Comparison of ENCODE assay signal across 8 cellular contexts in the genomic region with DNA sequence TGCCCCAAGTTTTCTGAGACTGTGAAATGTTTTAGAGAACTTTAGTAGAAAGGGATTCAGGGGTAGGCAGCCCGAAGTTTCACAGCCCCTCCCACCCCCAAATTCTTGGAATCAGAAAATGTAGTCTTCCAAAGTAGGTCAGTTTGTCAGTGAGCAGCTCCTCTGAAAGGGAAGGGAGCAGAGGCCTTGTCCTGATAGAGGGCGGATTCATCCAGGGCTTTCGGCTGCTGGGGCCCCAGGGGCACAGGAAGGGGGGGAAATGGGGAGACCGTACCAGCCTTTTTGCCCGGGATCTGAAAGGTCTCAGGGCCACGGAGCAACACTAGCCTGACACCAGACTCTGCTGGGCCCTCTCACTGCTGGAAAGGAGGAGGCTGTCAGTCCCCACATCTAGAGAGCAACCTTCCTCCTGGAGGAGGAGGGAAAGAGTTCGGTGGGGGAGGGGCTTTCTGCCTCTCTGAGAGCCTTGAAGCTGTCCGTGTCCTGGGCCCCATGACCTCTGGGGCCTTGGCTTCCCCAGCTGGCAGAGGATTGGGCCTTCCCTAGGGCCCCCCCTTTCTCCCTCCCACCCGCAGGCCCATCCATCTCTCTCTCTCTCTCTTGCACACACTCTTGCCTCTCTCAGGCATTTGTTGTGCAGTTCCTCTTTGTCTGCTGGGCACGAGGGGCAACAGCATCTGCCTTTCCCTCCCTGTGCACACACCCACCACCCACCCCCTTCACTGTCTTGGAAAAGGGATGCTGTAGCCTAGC. TPM values are rescaled to one million over a fixed set of nuclear protein-coding genes. Genes with fewer than 3 reads are reported as not detected.
DNase-seq lines count a peak whose midpoint lies in the region; ATAC-seq and TF ChIP-seq lines count a peak whose summit lies in the region.

Gene IKZF4 (plus strand): TSS at position 607 of the 753 bp plus-strand sequence. CDS start 451 bp downstream, outside the sequence.

- peaks cover 9% of the 10 kb centered on the region; the same call in 1 of the 2 replicates for H3K36me3 ChIP-seq in KOPT-K1 (ENCODE audit: insufficient read depth, low read length)

- H3K4me1 Mint-ChIP-seq in activated CD4-positive, alpha-beta memory T cell treated with anti-CD3 and anti-CD28 coated beads for 36 hours (ENCODE audit: low read depth): peaks cover 32% of the 10 kb centered on the region
- peaks cover 63% of the 10 kb centered on the region for H3K4me1 Mint-ChIP-seq in neural crest cell

- peak within 1 kb of the TSS; percentile 83 for H3K4me3 Mint-ChIP-seq in activated CD4-positive, alpha-beta memory T cell treated with anti-CD3 and anti-CD28 coated beads for 36 hours
- H3K4me3 Mint-ChIP-seq in neural crest cell: peak within 1 kb of the TSS; percentile 95

- CTCF ChIA-PET in activated CD4-positive, alpha-beta memory T cell treated with anti-CD3 and anti-CD28 coated beads for 36 hours (lab: Charles Lee): interaction anchor here (1.0 to 5.1 kb wide), 6 partner anchors 9 to 27 kb away, joined by 3 to 35 read pairs (median 8); partner anchors contain the start of gene SUOX

- POLR2A ChIA-PET in activated CD4-positive, alpha-beta memory T cell treated with anti-CD3 and anti-CD28 coated beads for 36 hours (lab: Charles Lee): interaction anchor here (0.6 to 1.0 kb wide), 2 partner anchors 19 to 20 kb away, joined by 3 to 4 read pairs; no protein-coding TSS in a partner anchor

- H3K27ac Mint-ChIP-seq in activated CD4-positive, alpha-beta memory T cell treated with anti-CD3 and anti-CD28 coated beads for 36 hours: peak within 1 kb of the TSS; percentile 80
- peak within 1 kb of the TSS; percentile 100 for H3K27ac Mint-ChIP-seq in neural crest cell (ENCODE audit: unreplicated experiment)

- H3K4me3 ChIP-seq in fibroblast of villous mesenchyme (ENCODE audit: low read depth, low read length): peak within 1 kb of the TSS; percentile 52

- ATAC-seq in GM21737 (IDR thresholded peaks at IDR 0.05; ENCODE audit: unreplicated experiment): no peak
- ATAC-seq in HG03469 (IDR thresholded peaks at IDR 0.05; ENCODE audit: unreplicated experiment): no peak
- ATAC-seq in HG03196 (IDR thresholded peaks at IDR 0.05; ENCODE audit: unreplicated experiment): no peak
- no peak for ATAC-seq in HG03095 (IDR thresholded peaks at IDR 0.05; ENCODE audit: unreplicated experiment)

- no peaks in the 10 kb centered on the region for H3K9me3 Mint-ChIP-seq in activated CD4-positive, alpha-beta memory T cell treated with anti-CD3 and anti-CD28 coated beads for 36 hours
- no peaks in the 10 kb centered on the region for H3K9me3 Mint-ChIP-seq in neural crest cell

- TF ChIP-seq CTCF in fibroblast of villous mesenchyme (IDR thresholded peaks at IDR 0.05; ENCODE audit: insufficient read depth, low read depth, low read length): no peak
- no peak for TF ChIP-seq CTCF in neural crest cell (conservative IDR thresholded peaks at IDR 0.05)

- H3K36me3 Mint-ChIP-seq in activated CD4-positive, alpha-beta memory T cell treated with anti-CD3 and anti-CD28 coated beads for 36 hours: peaks cover 2% of the 10 kb centered on the region
- peaks cover 8% of the 10 kb centered on the region for H3K36me3 Mint-ChIP-seq in neural crest cell (ENCODE audit: low read depth)

- DNase-seq in activated CD4-positive, alpha-beta memory T cell treated with anti-CD3 and anti-CD28 coated beads for 36 hours: peak; percentile 41
- DNase-seq in fibroblast of villous mesenchyme (ENCODE audit: low read depth) (peak; percentile 85), neural crest cell (ENCODE audit: low read depth, low spot score) (peak; percentile 90)

- intact Hi-C loops in activated CD4-positive, alpha-beta memory T cell treated with anti-CD3 and anti-CD28 coated beads for 36 hours (cut with micrococcal nuclease): loop anchor here (1.0 to 2.0 kb wide), 2 partner anchors 13 to 20 kb away; partner anchors contain the start of gene RPS26

- no peaks in the 10 kb centered on the region for H3K27me3 Mint-ChIP-seq in activated CD4-positive, alpha-beta memory T cell treated with anti-CD3 and anti-CD28 coated beads for 36 hours
- no peaks in the 10 kb centered on the region for H3K27me3 Mint-ChIP-seq in neural crest cell (ENCODE audit: low read depth)

- peak within 1 kb of the TSS; percentile 84 for H3K27ac ChIP-seq in KOPT-K1 (ENCODE audit: low read depth, low read length, poor library complexity, severe bottlenecking)

- no peaks in the 10 kb centered on the region for H3K9me3 ChIP-seq in KOPT-K1 (ENCODE audit: insufficient read depth, low read length, poor library complexity, severe bottlenecking)

RNA-seq across cellular contexts. Expression of gene IKZF4, which starts in this region (rescaled TPM):
- 10 to 100 TPM; 14.4 to 15.1 TPM for total RNA-seq in activated CD4-positive, alpha-beta memory T cell treated with anti-CD3 and anti-CD28 coated beads for 36 hours
- total RNA-seq in fibroblast of villous mesenchyme: 1.3 and 3.5 TPM in 2 replicates
- 42.3 and 45.5 TPM in 2 replicates for total RNA-seq in neural crest cell
